ENCODE assay signal across 8 cellular contexts in genomic region chr2:74199871-74200305, GRCh38. TPM values are rescaled to one million over a fixed set of nuclear protein-coding genes. Genes with fewer than 3 reads are reported as not detected.
DNase-seq lines count a peak whose midpoint lies in the region; ATAC-seq and TF ChIP-seq lines count a peak whose summit lies in the region.

No MANE protein-coding gene starts in this region.

- no peak for ATAC-seq in HG03571 (IDR thresholded peaks at IDR 0.05; ENCODE audit: unreplicated experiment)

- H3K27ac ChIP-seq in dorsolateral prefrontal cortex (peak overlapping the region in 13 of 59 donors; percentile 56 to 90 (median 76)), neuronal stem cell (replicated peaks; ENCODE audit: low read length) (no peak overlapping the region)

- no peak overlapping the region for H4K8ac ChIP-seq in neuronal stem cell (ENCODE audit: low read depth, low read length)

- peaks cover 0 to 39% of the 10 kb centered on the region in 2 donors for H3K36me3 ChIP-seq in neuronal stem cell (replicated peaks in 1 of 2; ENCODE audit: control insufficient read depth in 2 of 2, insufficient read depth in 2 of 2, low read length in 2 of 2)

- TF ChIP-seq CTCF in GM12865 (IDR thresholded peaks at IDR 0.05; ENCODE audit: insufficient read depth, low read depth, low read length, missing control alignments) (no peak), dorsolateral prefrontal cortex (IDR thresholded peaks at IDR 0.05 in 54 of 56, conservative IDR thresholded peaks at IDR 0.05 in 2 of 56; ENCODE audit: low read depth in 1 of 56, partially characterized antibody in 56 of 56) (no peak)

- no peak overlapping the region for H3K9ac ChIP-seq in neuronal stem cell (ENCODE audit: low read depth, low read length, poor library complexity)

- H4K91ac ChIP-seq in neuronal stem cell (ENCODE audit: low read depth, low read length, poor library complexity): no peak overlapping the region

- H3K9me3 ChIP-seq in neuronal stem cell (replicated peaks in 1 of 2; ENCODE audit: control insufficient read depth in 2 of 2, insufficient read depth in 1 of 2, low read depth in 1 of 2, low read length in 2 of 2): no peaks in the 10 kb centered on the region

- peaks cover 2 to 3% of the 10 kb centered on the region in 2 donors for H3K4me1 ChIP-seq in neuronal stem cell (ENCODE audit: control insufficient read depth in 2 of 2, insufficient read depth in 1 of 2, low read depth in 1 of 2, low read length in 2 of 2)

- no peak overlapping the region for H3K23ac ChIP-seq in neuronal stem cell (ENCODE audit: low read depth, low read length, poor library complexity)

- no peak overlapping the region for H2AFZ ChIP-seq in neuronal stem cell (ENCODE audit: low read length)

- H2BK5ac ChIP-seq in neuronal stem cell (ENCODE audit: low read length): no peak overlapping the region

- peak overlapping the region; percentile 97 for H3K4me3 ChIP-seq in GM12865 (ENCODE audit: low read depth, low read length)
- peak overlapping the region in 56 of 59 donors; percentile 59 to 93 (median 80) for H3K4me3 ChIP-seq in dorsolateral prefrontal cortex
- peak overlapping the region; percentile 71 to 94 for H3K4me3 ChIP-seq in neuronal stem cell (ENCODE audit: low read length in 2 of 2)

- no peak overlapping the region for H2BK15ac ChIP-seq in neuronal stem cell (ENCODE audit: low read length)

- no peak overlapping the region for H2AK5ac ChIP-seq in neuronal stem cell (ENCODE audit: low read depth, low read length)

- H3K4me2 ChIP-seq in neuronal stem cell (ENCODE audit: insufficient read depth, low read length, poor library complexity, severe bottlenecking): peak overlapping the region; percentile 98

- H3K4ac ChIP-seq in neuronal stem cell (ENCODE audit: low read length): no peak overlapping the region

- H3K27me3 ChIP-seq in dorsolateral prefrontal cortex (no peaks in the 10 kb centered on the region), neuronal stem cell (ENCODE audit: control insufficient read depth in 3 of 3, insufficient read depth in 3 of 3, low read depth in 1 of 3, low read length in 3 of 3) (peaks cover 0 to 3% (median 0%) of the 10 kb centered on the region in 3 experiments)

- H3K79me1 ChIP-seq in neuronal stem cell (ENCODE audit: low read depth, low read length): no peaks in the 10 kb centered on the region

- intact Hi-C loops in dorsolateral prefrontal cortex (cut with DNase I): loop anchor here (2.0 to 5.0 kb wide), 2 partner anchors 21 to 53 kb away; partner anchors contain the start of genes MOB1A (in 2 of the 2) and BOLA3 (in 1 of the 2)

- no peak overlapping the region for H2BK120ac ChIP-seq in neuronal stem cell (ENCODE audit: low read depth, low read length)

- DNase-seq in GM12865 (ENCODE audit: low read depth) (no peak), RKO (ENCODE audit: low spot score) (peak; percentile 49), dorsolateral prefrontal cortex (no peak), neuronal stem cell (ENCODE audit: low spot score) (no peak), NCI-H2227 (lab: John Stamatoyannopoulos, UW; ENCODE audit: unreplicated experiment) (no peak), glomerular visceral epithelial cell (ENCODE audit: extremely low spot score) (no peak)
- DNase-seq in NK-92 treated with Interleukin-12 subunit alpha and Interleukin-12 subunit beta, amount 100 ng/mL, for 24 hours (lab: John Stamatoyannopoulos, UW): no peak

- no peak overlapping the region for H2BK12ac ChIP-seq in neuronal stem cell (ENCODE audit: low read length)

- no peak overlapping the region for H3K14ac ChIP-seq in neuronal stem cell (ENCODE audit: low read length)

- WGBS in neuronal stem cell (ENCODE audit: extremely low coverage in 2 of 2, insufficient read length in 2 of 2, insufficient replicate concordance in 1 of 2), 2 donors: no CpG with 5 or more reads among the region's 8 CpGs

- no peak overlapping the region for H3K18ac ChIP-seq in neuronal stem cell (ENCODE audit: low read length)

RNA-seq across cellular contexts. Expression of gene MTHFD2, which starts 1.5 kb away (rescaled TPM):
- total RNA-seq in dorsolateral prefrontal cortex: 10 to 100 TPM in 59 of 120 experiments, 1 to 10 TPM in 61; 3.9 to 33.5 (median 9.8) TPM
- polyA plus RNA-seq in neuronal stem cell (2013, experiment 1 of 2): 56.1 TPM
- 58.1 TPM for polyA plus RNA-seq in neuronal stem cell (2013, experiment 2 of 2)

RNA-seq across cellular contexts. Expression of gene MOB1A, which starts 21.2 kb away (rescaled TPM):
- total RNA-seq in dorsolateral prefrontal cortex: 10 to 100 TPM; 19.4 to 66.5 (median 35.5) TPM
- polyA plus RNA-seq in neuronal stem cell (2013, experiment 1 of 2): 73.6 TPM
- polyA plus RNA-seq in neuronal stem cell (2013, experiment 2 of 2): 76.4 TPM

RNA-seq across cellular contexts. Expression of gene BOLA3, which starts 52.2 kb away (rescaled TPM):
- total RNA-seq in dorsolateral prefrontal cortex: 10 to 100 TPM; 15.9 to 49.1 (median 32.0) TPM
- 69.7 TPM for polyA plus RNA-seq in neuronal stem cell (2013, experiment 1 of 2)
- 67.9 TPM for polyA plus RNA-seq in neuronal stem cell (2013, experiment 2 of 2)
